9 cellular contexts compared by ENCODE assay signal in genomic region chr15:84034831-84035753, GRCh38.
A peak's percentile ranks its signal among the peaks of the same experiment; 100 is the strongest.
DNase-seq lines count a peak whose midpoint lies in the region; ATAC-seq and TF ChIP-seq lines count a peak whose summit lies in the region.
"Had no signal": no experiment of that assay in that cellular context is flagged by ENCODE, and none has a peak within 500 bp of the region (broad histone marks: within the 10 kb centered on the region; RNA-seq: fewer than 3 reads in every experiment).

No MANE protein-coding gene starts in this region.

- ATAC-seq in GM19397 (IDR thresholded peaks at IDR 0.05; ENCODE audit: unreplicated experiment) (no peak), HG03280 (IDR thresholded peaks at IDR 0.05; ENCODE audit: unreplicated experiment) (no peak)

- DNase-seq in M059J (ENCODE audit: low read depth) (peak; percentile 2), cerebellar cortex (ENCODE audit: low spot score) (peak; percentile 35), medulla oblongata (ENCODE audit: extremely low spot score) (peak; percentile 40), T-helper 1 cell (no peak), NCI-H2196 treated with DMSO at 0.1 percent for 48 hours (lab: John Stamatoyannopoulos, UW; ENCODE audit: unreplicated experiment) (no peak)

- peak; percentile 63 for TF ChIP-seq CTCF in GM12875 (IDR thresholded peaks at IDR 0.05; ENCODE audit: borderline replicate concordance, insufficient read depth, low read depth, low read length)

- H3K4me3 ChIP-seq in GM12875 (ENCODE audit: low read depth, low read length) = no peak overlapping the region
- H3K4me3 ChIP-seq: SJSA1 had no signal

Comparison
In these comparisons a context has a peak if more than half of its experiments do, and no peak if none do; other contexts are left out.
1. DNase-seq: peak in M059J (single experiment), cerebellar cortex (single experiment) and medulla oblongata (single experiment); none in T-helper 1 cell (0 of 5) and NCI-H2196 treated with DMSO at 0.1 percent for 48 hours (single experiment).